Comparison of ENCODE assay signal across 8 cellular contexts in genomic region chr17:489758-490329, GRCh38. TPM values are rescaled to one million over a fixed set of nuclear protein-coding genes. Genes with fewer than 3 reads are reported as not detected.
DNase-seq lines count a peak whose midpoint lies in the region; ATAC-seq, FAIRE-seq and TF ChIP-seq lines count a peak whose summit lies in the region.

No MANE protein-coding gene starts in this region.

- intact Hi-C loops in activated CD8-positive, alpha-beta T cell treated with anti-CD3 and anti-CD28 coated beads for 36 hours (cut with micrococcal nuclease), result no loop called here
- intact Hi-C loops in esophagus squamous epithelium (cut with DNase I), result no loop called here

- H3K27ac ChIP-seq in BLaER1, result peak overlapping the region; percentile 89
- peak overlapping the region; percentile 29 to 72 (median 55) for H3K27ac ChIP-seq in esophagus squamous epithelium

- H3K9me3 ChIP-seq in BLaER1 (no peaks in the 10 kb centered on the region), esophagus squamous epithelium (no peaks in the 10 kb centered on the region), neuron (ENCODE audit: low read length) (no peaks in the 10 kb centered on the region)

- ATAC-seq in HG02981 (IDR thresholded peaks at IDR 0.05; ENCODE audit: unreplicated experiment) (peak; percentile 54), HG02678 (IDR thresholded peaks at IDR 0.05; ENCODE audit: unreplicated experiment) (no peak)
- ATAC-seq in activated CD8-positive, alpha-beta T cell treated with anti-CD3 and anti-CD28 coated beads for 36 hours, result peak; percentile 71

- H3K4me3 ChIP-seq in BLaER1 (peak overlapping the region; percentile 72), esophagus squamous epithelium (peak overlapping the region; percentile 30 to 72 (median 52)), neuron (ENCODE audit: low read length) (peak overlapping the region; percentile 51)

- peak overlapping the region; percentile 80 for H3K4me3 Mint-ChIP-seq in activated CD8-positive, alpha-beta T cell treated with anti-CD3 and anti-CD28 coated beads for 36 hours

- TF ChIP-seq CTCF in activated CD8-positive, alpha-beta T cell treated with anti-CD3 and anti-CD28 coated beads for 36 hours (IDR thresholded peaks at IDR 0.05), result no peak
- no peak for TF ChIP-seq CTCF in esophagus squamous epithelium (IDR thresholded peaks at IDR 0.05)

- POLR2A ChIA-PET in activated CD8-positive, alpha-beta T cell treated with anti-CD3 and anti-CD28 coated beads for 36 hours (lab: Charles Lee), result interaction anchor here (0.7 to 1.0 kb wide), 4 partner anchors 44 to 292 kb away, joined by 3 to 5 read pairs (median 3); partner anchors contain the start of genes GLOD4, MRM3 and RFLNB

- peak overlapping the region; percentile 83 for H3K9ac ChIP-seq in BLaER1

- H3K4me2 ChIP-seq in BLaER1, result peak overlapping the region; percentile 99

- peaks cover 50% of the 10 kb centered on the region for H3K4me1 ChIP-seq in BLaER1
- peaks cover 12 to 21% (median 18%) of the 10 kb centered on the region in 3 donors for H3K4me1 ChIP-seq in esophagus squamous epithelium
- peaks cover 9% of the 10 kb centered on the region for H3K4me1 ChIP-seq in neuron (ENCODE audit: insufficient read depth, low read length)

- H3K27me3 Mint-ChIP-seq in activated CD8-positive, alpha-beta T cell treated with anti-CD3 and anti-CD28 coated beads for 36 hours, result peaks cover 6% of the 10 kb centered on the region

- peaks cover 10% of the 10 kb centered on the region for H3K4me1 Mint-ChIP-seq in activated CD8-positive, alpha-beta T cell treated with anti-CD3 and anti-CD28 coated beads for 36 hours (ENCODE audit: low read depth)

- H3K27ac Mint-ChIP-seq in activated CD8-positive, alpha-beta T cell treated with anti-CD3 and anti-CD28 coated beads for 36 hours, result peak overlapping the region; percentile 88

- H3K36me3 ChIP-seq in BLaER1, result no peaks in the 10 kb centered on the region
- H3K36me3 ChIP-seq in esophagus squamous epithelium, result no peaks in the 10 kb centered on the region
- no peaks in the 10 kb centered on the region for H3K36me3 ChIP-seq in neuron (ENCODE audit: insufficient read depth, low read length)

- peak overlapping the region; percentile 84 for H2AFZ ChIP-seq in neuron (ENCODE audit: low read depth, low read length)

- no peak for FAIRE-seq in urothelium cell line (lab: Jason Lieb, UNC)

- H3K36me3 Mint-ChIP-seq in activated CD8-positive, alpha-beta T cell treated with anti-CD3 and anti-CD28 coated beads for 36 hours (ENCODE audit: low read depth), result no peaks in the 10 kb centered on the region

- H3K9me3 Mint-ChIP-seq in activated CD8-positive, alpha-beta T cell treated with anti-CD3 and anti-CD28 coated beads for 36 hours, result no peaks in the 10 kb centered on the region

- H3K27me3 ChIP-seq in BLaER1 (peaks cover 5% of the 10 kb centered on the region; the same call in 1 of the 2 replicates), esophagus squamous epithelium (peaks cover 0 to 18% (median 0%) of the 10 kb centered on the region in 4 donors), neuron (ENCODE audit: insufficient read depth, low read length) (peaks cover 4% of the 10 kb centered on the region)

- H4K20me1 ChIP-seq in BLaER1, result peaks cover 19% of the 10 kb centered on the region

- CTCF ChIA-PET in activated CD8-positive, alpha-beta T cell treated with anti-CD3 and anti-CD28 coated beads for 36 hours (lab: Charles Lee), result interaction anchor here (0.8 to 1.9 kb wide), 2 partner anchors 71 to 78 kb away, joined by 3 to 13 read pairs; no protein-coding TSS in a partner anchor

- 0% methylated on average over 2 of the region's 38 CpGs; no CpG with 5 or more reads in 1 of the 2 donors for WGBS in esophagus squamous epithelium, 2 donors

- no peak for TF ChIP-seq POLR2A in esophagus squamous epithelium (IDR thresholded peaks at IDR 0.05)

- peak; percentile 88 for DNase-seq in activated CD8-positive, alpha-beta T cell treated with anti-CD3 and anti-CD28 coated beads for 36 hours
- DNase-seq in esophagus squamous epithelium (lab: John Stamatoyannopoulos, UW), result no peak
- peak; percentile 54 for DNase-seq in urothelium cell line (ENCODE audit: low spot score)
- DNase-seq in NCI-H748 (lab: John Stamatoyannopoulos, UW; ENCODE audit: unreplicated experiment), result no peak

RNA-seq across cellular contexts. Expression of gene RFLNB, which starts 44.1 kb away (rescaled TPM):
- total RNA-seq in activated CD8-positive, alpha-beta T cell treated with anti-CD3 and anti-CD28 coated beads for 36 hours, result 10 to 100 TPM; 45.9 to 46.1 TPM
- 1 to 10 TPM in 3 of 4 donors, under 1 TPM in 1; 0.72 to 9.0 (median 3.3) TPM for total RNA-seq in esophagus squamous epithelium

Comparison
In these comparisons a context has a peak if more than half of its experiments do, and no peak if none do; other contexts are left out.
1. DNase-seq: peak in activated CD8-positive, alpha-beta T cell treated with anti-CD3 and anti-CD28 coated beads for 36 hours (single experiment) and urothelium cell line (single experiment); none in esophagus squamous epithelium (single experiment) and NCI-H748 (single experiment).
2. RNA of gene RFLNB, which starts 44.1 kb away (total RNA-seq): 45.9 to 46.1 TPM in activated CD8-positive, alpha-beta T cell treated with anti-CD3 and anti-CD28 coated beads for 36 hours; 0.72 to 9.0 TPM in esophagus squamous epithelium; every median in the first group is over 4 times any median in the second.
3. Peak in every context shown above with its lines, with median percentiles within 50 percentile points of each other: H3K4me3 ChIP-seq.